12 cellular contexts compared by ENCODE assay signal in genomic region chr4:55124337-55125076, GRCh38. TPM values are rescaled to one million over a fixed set of nuclear protein-coding genes. Genes with fewer than 3 reads are reported as not detected.
A peak's percentile ranks its signal among the peaks of the same experiment; 100 is the strongest.
DNase-seq lines count a peak whose midpoint lies in the region; ATAC-seq lines count a peak whose summit lies in the region.
"Had no signal": no experiment of that assay in that cellular context is flagged by ENCODE, and none has a peak within 500 bp of the region (broad histone marks: within the 10 kb centered on the region; RNA-seq: fewer than 3 reads in every experiment).

No MANE protein-coding gene starts in this region.

- H3K4me2 ChIP-seq in GM23248 (ENCODE audit: unreplicated experiment), result peak overlapping the region; percentile 80

- no peaks in the 10 kb centered on the region for H3K36me3 ChIP-seq in GM23248 (ENCODE audit: low read depth)
- no peaks in the 10 kb centered on the region for H3K36me3 ChIP-seq in ectodermal cell (ENCODE audit: control insufficient read depth, insufficient read depth, low read length)

- H3K4me1 ChIP-seq in GM23248 (ENCODE audit: insufficient read depth) (no peaks in the 10 kb centered on the region), ectodermal cell (ENCODE audit: control insufficient read depth, insufficient read depth, low read length) (no peaks in the 10 kb centered on the region)

- no peaks in the 10 kb centered on the region for H3K79me2 ChIP-seq in GM23248 (ENCODE audit: insufficient read depth)

- no peaks in the 10 kb centered on the region for H3F3A ChIP-seq in GM23248 (ENCODE audit: insufficient read depth)

- H3K9me3 ChIP-seq in GM23248 (ENCODE audit: low read depth) (no peaks in the 10 kb centered on the region), ectodermal cell (ENCODE audit: control insufficient read depth, low read length) (no peaks in the 10 kb centered on the region)

- H2AFZ ChIP-seq in GM23248, result peak overlapping the region; percentile 77; the same call in 1 of the 2 replicates

- in situ Hi-C loops in GM23248 (cut with MboI), result no loop called here

- H3K27me3 ChIP-seq in GM23248 (replicated peaks; ENCODE audit: insufficient read depth) (peaks cover 13% of the 10 kb centered on the region; the same call in 1 of the 2 replicates), ectodermal cell (ENCODE audit: control insufficient read depth, insufficient read depth, low read length, poor library complexity, severe bottlenecking) (peaks cover 35% of the 10 kb centered on the region)

- H3K27ac ChIP-seq in GM23248, result no peak overlapping the region
- H3K27ac ChIP-seq in ectodermal cell (ENCODE audit: insufficient read depth, low read depth, low read length, poor library complexity, severe bottlenecking), result no peak overlapping the region

- H3K9me2 ChIP-seq in GM23248 (ENCODE audit: insufficient read depth), result no peaks in the 10 kb centered on the region

- no peak overlapping the region for H3K9ac ChIP-seq in GM23248

- ATAC-seq in GM19452 (IDR thresholded peaks at IDR 0.05; ENCODE audit: unreplicated experiment), result no peak
- ATAC-seq in GM21360 (IDR thresholded peaks at IDR 0.05; ENCODE audit: unreplicated experiment), result no peak

- no peaks in the 10 kb centered on the region for H4K20me1 ChIP-seq in GM23248 (ENCODE audit: insufficient read depth)

- H3K4me3 ChIP-seq in GM23248 (peak overlapping the region; percentile 80), ectodermal cell (ENCODE audit: insufficient read depth, low read depth, low read length) (peak overlapping the region; percentile 69)

- DNase-seq in GM23248 (peak; percentile 13), iPS-NIHi7 (ENCODE audit: extremely low spot score) (peak; percentile 31), retina (peak; percentile 63), NCI-H345 treated with DMSO at 0.1 percent for 48 hours (lab: John Stamatoyannopoulos, UW; ENCODE audit: unreplicated experiment) (no peak)
- DNase-seq in activated naive CD4-positive, alpha-beta T cell treated with anti-CD3 and anti-CD28 coated beads, Interleukin-2, amount 50 U/mL, for 16 hours, result no peak
- DNase-seq: CD4-positive, CD25-positive, alpha-beta regulatory T cell; cerebellar nuclear complex; NCI-H2029 treated with DMSO at 0.1 percent for 48 hours had no signal

- 39% methylated on average over 32 to 34 of the region's 34 CpGs for WGBS in GM23248 (ENCODE audit: low coverage in 1 of 2, low lambda C conversion rate in 2 of 2, missing lambda C conversion rate in 2 of 2), 2 experiments
- whole genome bisulfite sequencing in ectodermal cell, 2 experiments, result 7 to 9% methylated on average over 34 of the region's 34 CpGs

RNA-seq across cellular contexts. Expression of gene KDR, which starts 0.9 kb away (rescaled TPM):
- under 0.01 TPM in 1 of 2 replicates, not detected in the other for total RNA-seq in GM23248 (2014; rRNA removed; shearing (Covaris generic))
- polyA plus RNA-seq in GM23248 (2016; fragmentation: Nextera tagmentation; extraction: Ambion mirVana), result 0.10 and 0.20 TPM in 2 replicates
- polyA plus RNA-seq in ectodermal cell (2013, experiment 1 of 4), result 18.2 TPM
- 17.3 TPM for polyA plus RNA-seq in ectodermal cell (2013, experiment 2 of 4)
- 10.4 TPM for polyA plus RNA-seq in ectodermal cell (2013, experiment 3 of 4)
- 9.7 TPM for polyA plus RNA-seq in ectodermal cell (2013, experiment 4 of 4)
- total RNA-seq: CD4-positive, CD25-positive, alpha-beta regulatory T cell; mononuclear cell had no signal
- polyA plus RNA-seq: CD4-positive, CD25-positive, alpha-beta regulatory T cell had no signal

Comparison
In these comparisons a context has a peak if more than half of its experiments do, and no peak if none do; other contexts are left out.
1. DNase-seq: peak in GM23248 (single experiment), iPS-NIHi7 (single experiment) and retina (single experiment); none in NCI-H345 treated with DMSO at 0.1 percent for 48 hours (single experiment) and activated naive CD4-positive, alpha-beta T cell treated with anti-CD3 and anti-CD28 coated beads, Interleukin-2, amount 50 U/mL, for 16 hours (single experiment).